ENCODE assay signal across 8 cellular contexts in genomic region chr11:125496465-125496817, GRCh38. TPM values are rescaled to one million over a fixed set of nuclear protein-coding genes. Genes with fewer than 3 reads are reported as not detected.
DNase-seq lines count a peak whose midpoint lies in the region; ATAC-seq and TF ChIP-seq lines count a peak whose summit lies in the region.

No MANE protein-coding gene starts in this region.

- H3K36me3 ChIP-seq in effector memory CD4-positive, alpha-beta T cell (ENCODE audit: control insufficient read depth, insufficient read depth, low read length): no peaks in the 10 kb centered on the region

- peak overlapping the region; percentile 90 for H3K27ac Mint-ChIP-seq in natural killer cell

- peak; percentile 22 for DNase-seq in left cardiac atrium
- no peak for DNase-seq in Right ventricle myocardium superior
- no peak for DNase-seq in effector memory CD4-positive, alpha-beta T cell
- no peak for DNase-seq in natural killer cell
- DNase-seq in DMS114 treated with DMSO at 0.1 percent for 48 hours (lab: John Stamatoyannopoulos, UW; ENCODE audit: unreplicated experiment): no peak
- no peak for DNase-seq in SIG-M5 (lab: John Stamatoyannopoulos, UW)

- intact Hi-C loops in left cardiac atrium (cut with DNase I) (no loop called here), Right ventricle myocardium superior (cut with DNase I) (no loop called here), natural killer cell (cut with micrococcal nuclease) (loop anchor here (5.0 kb wide), 1 partner anchor 71 kb away; the partner anchor contains the start of gene EI24)

- ATAC-seq in left cardiac atrium (peak in 1 of 2 donors; percentile 12), Right ventricle myocardium superior (ENCODE audit: poor library complexity) (no peak), natural killer cell (no peak), HG03571 (IDR thresholded peaks at IDR 0.05; ENCODE audit: unreplicated experiment) (no peak), GM21381 (IDR thresholded peaks at IDR 0.05; ENCODE audit: unreplicated experiment) (no peak)

- peaks cover 30 to 40% of the 10 kb centered on the region in 2 donors for H3K4me1 Mint-ChIP-seq in natural killer cell

- H3K4me3 Mint-ChIP-seq in natural killer cell: peak overlapping the region; percentile 99

- peaks cover 20% of the 10 kb centered on the region for H3K4me1 ChIP-seq in effector memory CD4-positive, alpha-beta T cell (ENCODE audit: control insufficient read depth, insufficient read depth, low read length, poor library complexity, severe bottlenecking)

- H3K36me3 Mint-ChIP-seq in natural killer cell: no peaks in the 10 kb centered on the region

- no peak for TF ChIP-seq CTCF in natural killer cell (IDR thresholded peaks at IDR 0.05)

- H3K27me3 ChIP-seq in effector memory CD4-positive, alpha-beta T cell (replicated peaks; ENCODE audit: control insufficient read depth, insufficient read depth, low read length, poor library complexity, severe bottlenecking): peaks cover 17% of the 10 kb centered on the region

- no peaks in the 10 kb centered on the region for H3K9me3 ChIP-seq in effector memory CD4-positive, alpha-beta T cell (ENCODE audit: control insufficient read depth, low read length)

- H3K27me3 Mint-ChIP-seq in natural killer cell (ENCODE audit: low read depth in 2 of 2): peaks cover 0 to 10% of the 10 kb centered on the region in 2 donors

- H3K9me3 Mint-ChIP-seq in natural killer cell: no peaks in the 10 kb centered on the region

- H3K4me3 ChIP-seq in effector memory CD4-positive, alpha-beta T cell (ENCODE audit: insufficient read depth, low read depth, low read length, poor library complexity, severe bottlenecking): peak overlapping the region; percentile 55

- H3K27ac ChIP-seq in effector memory CD4-positive, alpha-beta T cell (ENCODE audit: insufficient read depth, low read length, poor library complexity, severe bottlenecking): no peak overlapping the region

RNA-seq across cellular contexts. Expression of gene FEZ1, which starts 0.4 kb away (rescaled TPM):
- total RNA-seq in left cardiac atrium (10 to 100 TPM; 59.0 to 62.2 TPM), Right ventricle myocardium superior (41.9 TPM), natural killer cell (100 to 1,000 TPM in 1 of 3 donors, 10 to 100 TPM in 2; 41.4 to 110 (median 56.2) TPM)
